Comparison of ENCODE assay signal across 26 cellular contexts in the genomic region with DNA sequence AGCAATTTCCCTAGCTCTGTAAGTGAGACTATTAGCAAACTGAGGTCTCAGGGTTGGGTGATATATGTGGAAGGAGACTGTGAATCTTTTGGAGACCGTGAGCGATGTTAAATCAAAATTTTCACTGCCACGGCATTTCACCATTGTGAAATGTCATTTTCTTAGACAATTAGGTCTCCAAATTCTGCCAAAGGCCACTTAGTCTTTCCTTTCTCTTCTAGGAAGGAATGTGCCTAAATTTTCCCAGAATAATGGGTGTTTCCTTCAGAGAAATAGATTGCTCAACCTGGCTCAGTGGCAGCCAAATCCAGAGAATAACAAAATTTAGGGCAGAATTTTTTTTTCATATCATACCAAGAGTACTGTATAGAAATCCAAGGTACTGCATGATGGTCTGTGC.
"Had no signal": no experiment of that assay in that cellular context is flagged by ENCODE, and none has a peak within 500 bp of the region (broad histone marks: within the 10 kb centered on the region; RNA-seq: fewer than 3 reads in every experiment).

No MANE protein-coding gene starts in this region.

- H3K4me1 ChIP-seq: breast epithelium, esophagus squamous epithelium, heart right ventricle, lower lobe of right lung, pancreas, psoas muscle, spleen, testis, uterus had no signal

- ATAC-seq: activated T-helper 17 cell treated with anti-CD3 and anti-CD28 coated beads, Interleukin-2, amount 50 U/mL, for 72 hours; lower lobe of right lung; natural killer cell treated with Interleukin-12 subunit alpha and Interleukin-12 subunit beta and Interleukin-15 and Interleukin-18, amount 100 ng/mL, for 72 hours; T-helper 17 cell had no signal

- H3K9me3 ChIP-seq: breast epithelium, esophagus squamous epithelium, heart right ventricle, lower lobe of right lung, pancreas, psoas muscle, testis, uterus had no signal

- H3K9me3 Mint-ChIP-seq: activated T-helper 17 cell treated with anti-CD3 and anti-CD28 coated beads, Interleukin-2, amount 50 U/mL, for 72 hours; central memory CD8-positive, alpha-beta T cell; dendritic cell treated with granulocyte-macrophage colony-stimulating factor and Interleukin-4, amounts not matched to agents 40 ng/mL and 50 ng/mL, for 4 days; natural killer cell treated with Interleukin-12 subunit alpha and Interleukin-12 subunit beta and Interleukin-15 and Interleukin-18, amount 100 ng/mL, for 72 hours had no signal

- H3K4me3 ChIP-seq: breast epithelium, esophagus squamous epithelium, heart right ventricle, lower lobe of right lung, pancreas, psoas muscle, spleen, testis, uterus had no signal

- H3K4me1 Mint-ChIP-seq: activated CD4-positive, alpha-beta memory T cell treated with anti-CD3 and anti-CD28 coated beads, Interleukin-2, amount 10 ng/mL, durations not matched to agents 7 days and 5 days; activated CD4-positive, alpha-beta T cell treated with anti-CD3 and anti-CD28 coated beads, Interleukin-2, amount 10 ng/mL, durations not matched to agents 7 days and 5 days; activated T-helper 17 cell treated with anti-CD3 and anti-CD28 coated beads, Interleukin-2, amount 50 U/mL, for 72 hours; central memory CD8-positive, alpha-beta T cell; T-helper 17 cell had no signal

- H3K36me3 ChIP-seq: breast epithelium, esophagus squamous epithelium, heart right ventricle, lower lobe of right lung, pancreas, spleen, uterus had no signal

- H3K27ac ChIP-seq: breast epithelium, epithelial cell of prostate, lower lobe of right lung, pancreas, psoas muscle, spleen, testis, uterus had no signal

- H3K36me3 Mint-ChIP-seq: natural killer cell treated with Interleukin-12 subunit alpha and Interleukin-12 subunit beta and Interleukin-15 and Interleukin-18, amount 100 ng/mL, for 72 hours had no signal

- H3K27me3 ChIP-seq: breast epithelium, esophagus squamous epithelium, heart right ventricle, pancreas, spleen, testis, uterus had no signal

- H3K4me3 Mint-ChIP-seq: activated CD4-positive, alpha-beta memory T cell treated with anti-CD3 and anti-CD28 coated beads, Interleukin-2, amount 10 ng/mL, durations not matched to agents 7 days and 5 days; activated CD4-positive, alpha-beta T cell treated with anti-CD3 and anti-CD28 coated beads, Interleukin-2, amount 10 ng/mL, durations not matched to agents 7 days and 5 days; activated T-cell treated with anti-CD3 and anti-CD28 coated beads, Interleukin-2, amount 50 U/mL, for 24 hours; activated T-helper 17 cell treated with anti-CD3 and anti-CD28 coated beads, Interleukin-2, amount 50 U/mL, for 72 hours; central memory CD8-positive, alpha-beta T cell; dendritic cell treated with granulocyte-macrophage colony-stimulating factor and Interleukin-4, amounts not matched to agents 40 ng/mL and 50 ng/mL, for 4 days; natural killer cell treated with Interleukin-12 subunit alpha and Interleukin-12 subunit beta and Interleukin-15 and Interleukin-18, amount 100 ng/mL, for 72 hours; T-helper 17 cell had no signal

- H3K27ac Mint-ChIP-seq: activated CD4-positive, alpha-beta memory T cell treated with anti-CD3 and anti-CD28 coated beads, Interleukin-2, amount 10 ng/mL, durations not matched to agents 7 days and 5 days; activated CD4-positive, alpha-beta T cell treated with anti-CD3 and anti-CD28 coated beads, Interleukin-2, amount 10 ng/mL, durations not matched to agents 7 days and 5 days; activated T-cell treated with anti-CD3 and anti-CD28 coated beads, Interleukin-2, amount 50 U/mL, for 24 hours; activated T-helper 17 cell treated with anti-CD3 and anti-CD28 coated beads, Interleukin-2, amount 50 U/mL, for 72 hours; dendritic cell treated with granulocyte-macrophage colony-stimulating factor and Interleukin-4, amounts not matched to agents 40 ng/mL and 50 ng/mL, for 4 days; natural killer cell treated with Interleukin-12 subunit alpha and Interleukin-12 subunit beta and Interleukin-15 and Interleukin-18, amount 100 ng/mL, for 72 hours; T-helper 17 cell had no signal

- H3K27me3 Mint-ChIP-seq: activated T-cell treated with anti-CD3 and anti-CD28 coated beads, Interleukin-2, amount 50 U/mL, for 24 hours; activated T-helper 17 cell treated with anti-CD3 and anti-CD28 coated beads, Interleukin-2, amount 50 U/mL, for 72 hours; dendritic cell treated with granulocyte-macrophage colony-stimulating factor and Interleukin-4, amounts not matched to agents 40 ng/mL and 50 ng/mL, for 4 days; T-helper 17 cell had no signal

- DNase-seq: activated CD4-positive, alpha-beta memory T cell treated with anti-CD3 and anti-CD28 coated beads, Interleukin-2, amount 10 ng/mL, durations not matched to agents 7 days and 5 days; activated CD4-positive, alpha-beta T cell treated with anti-CD3 and anti-CD28 coated beads, Interleukin-2, amount 10 ng/mL, durations not matched to agents 7 days and 5 days; activated CD4-positive, CD25-positive, alpha-beta regulatory T cell treated with anti-CD3 and anti-CD28 coated beads, Interleukin-2, amount 50 U/mL, for 72 hours; activated CD8-positive, alpha-beta memory T cell treated with anti-CD3 and anti-CD28 coated beads, Interleukin-2, amount 50 U/mL, for 48 hours; activated gamma-delta T cell treated with Interleukin-2 at 50 U/mL for 16 hours; activated naive CD4-positive, alpha-beta T cell treated with anti-CD3 and anti-CD28 coated beads, Interleukin-2, amount 50 U/mL, for 16 hours; activated T-cell treated with anti-CD3 and anti-CD28 coated beads, Interleukin-2, amount 50 U/mL, for 24 hours; amygdala; esophagus squamous epithelium; heart right ventricle; lower lobe of right lung; mesenchymal stem cell; pancreas; psoas muscle; spleen; stimulated activated naive CD4-positive, alpha-beta T cell; T-helper 17 cell; testis; trophoblast cell; uterus had no signal
